Comparison of ENCODE assay signal across 22 cellular contexts in genomic region chr10:119640875-119641526, GRCh38.
"Had no signal": no experiment of that assay in that cellular context is flagged by ENCODE, and none has a peak within 500 bp of the region (broad histone marks: within the 10 kb centered on the region; RNA-seq: fewer than 3 reads in every experiment).

No MANE protein-coding gene starts in this region.

- H3K27me3 ChIP-seq: dorsolateral prefrontal cortex, neutrophil, pancreas, tibial nerve, upper lobe of left lung had no signal

- H3K36me3 ChIP-seq: left ventricle myocardium inferior, lower lobe of right lung, neutrophil, pancreas, thoracic aorta, tibial nerve, upper lobe of left lung had no signal

- H3K36me3 Mint-ChIP-seq: naive B cell; natural killer cell treated with Interleukin-12 subunit alpha and Interleukin-12 subunit beta and Interleukin-15 and Interleukin-18, amount 100 ng/mL, for 72 hours; stimulated activated memory B cell treated with anti-CD40 and anti-IgM and Interleukin-4, amounts not matched to agents 10 μg/mL and 1 μg/mL and 100 μg/mL, for 72 hours had no signal

- ATAC-seq: lower lobe of right lung; natural killer cell treated with Interleukin-12 subunit alpha and Interleukin-12 subunit beta and Interleukin-15 and Interleukin-18, amount 100 ng/mL, for 72 hours; sciatic nerve; stimulated activated memory B cell treated with anti-CD40 and anti-IgM and Interleukin-4, amounts not matched to agents 10 μg/mL and 1 μg/mL and 100 μg/mL, for 72 hours had no signal

- H3K4me1 ChIP-seq: left ventricle myocardium inferior, lower lobe of right lung, pancreas, upper lobe of left lung had no signal

- H3K9me3 ChIP-seq: neutrophil, pancreas had no signal

- H3K27ac Mint-ChIP-seq: naive B cell; natural killer cell treated with Interleukin-12 subunit alpha and Interleukin-12 subunit beta and Interleukin-15 and Interleukin-18, amount 100 ng/mL, for 72 hours; stimulated activated memory B cell treated with anti-CD40 and anti-IgM and Interleukin-4, amounts not matched to agents 10 μg/mL and 1 μg/mL and 100 μg/mL, for 72 hours; stimulated activated naive CD8-positive, alpha-beta T cell treated with anti-CD3 and anti-CD28 coated beads, Interleukin-15, Interleukin-2, amounts not matched to agents 100 ng/mL and 50 ng/mL, for 24 hours had no signal

- H3K27ac ChIP-seq: dorsolateral prefrontal cortex, left ventricle myocardium inferior, lower lobe of right lung, neutrophil, pancreas, thoracic aorta, tibial nerve, upper lobe of left lung had no signal

- H3K4me1 Mint-ChIP-seq: naive B cell; stimulated activated memory B cell treated with anti-CD40 and anti-IgM and Interleukin-4, amounts not matched to agents 10 μg/mL and 1 μg/mL and 100 μg/mL, for 72 hours had no signal

- FAIRE-seq: frontal cortex, keratinocyte, pancreas, urothelium cell line had no signal

- H3K9me3 Mint-ChIP-seq: natural killer cell treated with Interleukin-12 subunit alpha and Interleukin-12 subunit beta and Interleukin-15 and Interleukin-18, amount 100 ng/mL, for 72 hours; neural crest cell; stimulated activated naive CD8-positive, alpha-beta T cell treated with anti-CD3 and anti-CD28 coated beads, Interleukin-15, Interleukin-2, amounts not matched to agents 100 ng/mL and 50 ng/mL, for 24 hours had no signal

- H3K4me3 Mint-ChIP-seq: naive B cell; natural killer cell treated with Interleukin-12 subunit alpha and Interleukin-12 subunit beta and Interleukin-15 and Interleukin-18, amount 100 ng/mL, for 72 hours; neural crest cell; stimulated activated memory B cell treated with anti-CD40 and anti-IgM and Interleukin-4, amounts not matched to agents 10 μg/mL and 1 μg/mL and 100 μg/mL, for 72 hours; stimulated activated naive CD8-positive, alpha-beta T cell treated with anti-CD3 and anti-CD28 coated beads, Interleukin-15, Interleukin-2, amounts not matched to agents 100 ng/mL and 50 ng/mL, for 24 hours had no signal

- DNase-seq: cerebellar nuclear complex; dorsolateral prefrontal cortex; effector CD4-positive, alpha-beta T cell; hypothalamus; left ventricle myocardium inferior; lower lobe of right lung; naive B cell; pancreas; retina; stimulated activated CD4-positive, alpha-beta T cell treated with anti-CD3 and anti-CD28 coated beads, Interleukin-4, amount 100 ng/mL, for 4 hours; upper lobe of left lung had no signal

- H3K4me3 ChIP-seq: dorsolateral prefrontal cortex, left ventricle myocardium inferior, lower lobe of right lung, pancreas, thoracic aorta, tibial nerve, upper lobe of left lung had no signal

- H3K27me3 Mint-ChIP-seq: stimulated activated memory B cell treated with anti-CD40 and anti-IgM and Interleukin-4, amounts not matched to agents 10 μg/mL and 1 μg/mL and 100 μg/mL, for 72 hours; stimulated activated naive CD8-positive, alpha-beta T cell treated with anti-CD3 and anti-CD28 coated beads, Interleukin-15, Interleukin-2, amounts not matched to agents 100 ng/mL and 50 ng/mL, for 24 hours had no signal
